Comparison of ENCODE assay signal across 18 cellular contexts in genomic region chr11:36729765-36730164, GRCh38.
A peak's percentile ranks its signal among the peaks of the same experiment; 100 is the strongest.
DNase-seq lines count a peak whose midpoint lies in the region; ATAC-seq and TF ChIP-seq lines count a peak whose summit lies in the region.
"Had no signal": no experiment of that assay in that cellular context is flagged by ENCODE, and none has a peak within 500 bp of the region (broad histone marks: within the 10 kb centered on the region; RNA-seq: fewer than 3 reads in every experiment).

No MANE protein-coding gene starts in this region.

- H3K4me3 Mint-ChIP-seq in Caco-2 (ENCODE audit: unreplicated experiment), result no peak overlapping the region
- H3K4me3 Mint-ChIP-seq: CD4-positive, CD25-positive, alpha-beta regulatory T cell; GM23338; H9 had no signal

- H3K4me3 ChIP-seq in hepatocyte, result no peak overlapping the region
- H3K4me3 ChIP-seq in heart right ventricle, result no peak overlapping the region
- H3K4me3 ChIP-seq in Caco-2 (ENCODE audit: low read depth, low read length), result no peak overlapping the region
- H3K4me3 ChIP-seq: BLaER1, GM23338 had no signal

- no peaks in the 10 kb centered on the region for H3K36me3 Mint-ChIP-seq in Caco-2 (ENCODE audit: insufficient read depth, unreplicated experiment)
- H3K36me3 Mint-ChIP-seq: CD4-positive, CD25-positive, alpha-beta regulatory T cell had no signal

- TF ChIP-seq CTCF in hepatocyte (IDR thresholded peaks at IDR 0.05; ENCODE audit: poor library complexity) (no peak), heart right ventricle (IDR thresholded peaks at IDR 0.05) (no peak), Caco-2 (IDR thresholded peaks at IDR 0.05; ENCODE audit: insufficient read depth in 1 of 2, low read depth in 1 of 2, low read length in 1 of 2, severe bottlenecking in 1 of 2, unreplicated experiment in 1 of 2) (no peak)

- H3K9me3 ChIP-seq in hepatocyte (ENCODE audit: low read depth) (no peaks in the 10 kb centered on the region), heart right ventricle (no peaks in the 10 kb centered on the region), Caco-2 (no peaks in the 10 kb centered on the region)
- H3K9me3 ChIP-seq: BLaER1 had no signal

- POLR2A ChIA-PET in Caco-2 (lab: Charles Lee), result no interaction called here

- H3K9me2 ChIP-seq in hepatocyte (replicated peaks; ENCODE audit: insufficient read depth), result no peaks in the 10 kb centered on the region

- H2AFZ ChIP-seq in hepatocyte, result no peak overlapping the region
- H2AFZ ChIP-seq: GM23338 had no signal

- 49% methylated on average over 3 of the region's 3 CpGs for WGBS in hepatocyte (ENCODE audit: low lambda C conversion rate, missing lambda C conversion rate)
- WGBS in heart right ventricle, 2 donors, result 83 to 91% methylated on average over 3 of the region's 3 CpGs

- H3K27me3 ChIP-seq in hepatocyte (no peaks in the 10 kb centered on the region), heart right ventricle (peaks cover 0 to 11% (median 4%) of the 10 kb centered on the region in 7 donors), Caco-2 (replicated peaks; ENCODE audit: control insufficient read depth, insufficient read depth, low read length) (no peaks in the 10 kb centered on the region)
- H3K27me3 ChIP-seq: BLaER1 had no signal

- H4K20me1 ChIP-seq in hepatocyte (ENCODE audit: insufficient read depth, poor library complexity, severe bottlenecking), result no peaks in the 10 kb centered on the region
- H4K20me1 ChIP-seq: BLaER1 had no signal

- intact Hi-C loops in heart right ventricle (cut with DNase I), result no loop called here
- intact Hi-C loops in Caco-2 (cut with micrococcal nuclease; ENCODE audit: unreplicated experiment), result no loop called here

- H3K4me1 ChIP-seq in hepatocyte (ENCODE audit: insufficient read depth) (no peaks in the 10 kb centered on the region), heart right ventricle (peaks cover 0 to under 1% (median 0%) of the 10 kb centered on the region in 9 donors), Caco-2 (no peaks in the 10 kb centered on the region)

- no peaks in the 10 kb centered on the region for H3K4me1 Mint-ChIP-seq in Caco-2 (ENCODE audit: low read depth, unreplicated experiment)
- H3K4me1 Mint-ChIP-seq: CD4-positive, CD25-positive, alpha-beta regulatory T cell; GM23338; H9 had no signal

- peaks cover 17% of the 10 kb centered on the region for H3K27me3 Mint-ChIP-seq in Caco-2 (ENCODE audit: insufficient read depth, unreplicated experiment)
- H3K27me3 Mint-ChIP-seq: CD4-positive, CD25-positive, alpha-beta regulatory T cell had no signal

- H3K27ac Mint-ChIP-seq in Caco-2 (ENCODE audit: unreplicated experiment), result no peak overlapping the region
- H3K27ac Mint-ChIP-seq: CD4-positive, CD25-positive, alpha-beta regulatory T cell; GM23338; H9 had no signal

- H3K27ac ChIP-seq in hepatocyte (no peak overlapping the region), heart right ventricle (no peak overlapping the region)
- H3K27ac ChIP-seq: 22Rv1, BLaER1 had no signal

- CTCF ChIA-PET in Caco-2 (lab: Charles Lee), result interaction anchor here (1.6 kb wide), 1 partner anchor 17 kb away, joined by 5 read pairs; no protein-coding TSS in a partner anchor

- no TSS peak for BruUV-seq in Caco-2 (replicated peaks; lab: Mats Ljungman, UMichigan)

- H3K9me3 Mint-ChIP-seq in Caco-2 (ENCODE audit: unreplicated experiment), result no peaks in the 10 kb centered on the region
- H3K9me3 Mint-ChIP-seq: GM23338, H9 had no signal

- no peaks in the 10 kb centered on the region for H3K36me3 ChIP-seq in hepatocyte (replicated peaks; ENCODE audit: insufficient read depth, low read depth)
- H3K36me3 ChIP-seq in heart right ventricle, result no peaks in the 10 kb centered on the region
- H3K36me3 ChIP-seq in Caco-2 (ENCODE audit: control insufficient read depth, insufficient read depth, low read length), result no peaks in the 10 kb centered on the region
- H3K36me3 ChIP-seq: BLaER1 had no signal

- H3K79me2 ChIP-seq in hepatocyte, result no peaks in the 10 kb centered on the region

- no peak for ATAC-seq in heart right ventricle
- ATAC-seq: GM23338, HepG2 had no signal

- no peak overlapping the region for H3K4me2 ChIP-seq in hepatocyte
- H3K4me2 ChIP-seq: BLaER1, GM23338 had no signal

- peak; percentile 33 for DNase-seq in NCI-H748 (lab: John Stamatoyannopoulos, UW; ENCODE audit: unreplicated experiment)
- no peak for DNase-seq in NCI-H748 treated with DMSO at 0.1 percent for 48 hours (lab: John Stamatoyannopoulos, UW)
- peak in 2 of 3 experiments; percentile 23 to 77 for DNase-seq in NCI-H1417 (lab: John Stamatoyannopoulos, UW)
- peak; percentile 16 for DNase-seq in NCI-H774 (lab: John Stamatoyannopoulos, UW)
- DNase-seq in hepatocyte (ENCODE audit: low spot score), result peak; percentile 16
- no peak for DNase-seq in DMS53 treated with DMSO at 0.1 percent for 48 hours (lab: John Stamatoyannopoulos, UW; ENCODE audit: unreplicated experiment)
- DNase-seq in heart right ventricle, result no peak
- no peak for DNase-seq in Caco-2
- DNase-seq: AML-193; CD4-positive, CD25-positive, alpha-beta regulatory T cell; DMS153; DND-41; GDM1; H9 had no signal

Comparison
In these comparisons a context has a peak if more than half of its experiments do, and no peak if none do; other contexts are left out.
1. DNase-seq: peak in NCI-H748 (single experiment), NCI-H1417 (2 of 3), NCI-H774 (single experiment) and hepatocyte (single experiment); none in NCI-H748 treated with DMSO at 0.1 percent for 48 hours (single experiment), DMS53 treated with DMSO at 0.1 percent for 48 hours (single experiment), heart right ventricle (0 of 2) and Caco-2 (0 of 2).